Comparison of ENCODE assay signal across 1 cellular context in genomic region chr16:88671806-88672205, GRCh38.
TF ChIP-seq lines count a peak whose summit lies in the region.

No MANE protein-coding gene starts in this region.

TF ChIP-seq in WTC11, 78 proteins besides CTCF, POLR2A, EP300 and RAD21:
- TF ChIP-seq NFATC4 (CRISPR knock-in tag; IDR thresholded peaks at IDR 0.05) (no peak), ATF1 (CRISPR knock-in tag; IDR thresholded peaks at IDR 0.05) (no peak), ATF2 (CRISPR knock-in tag; IDR thresholded peaks at IDR 0.05; ENCODE audit: borderline replicate concordance, low read depth) (no peak), CBFB (CRISPR knock-in tag; IDR thresholded peaks at IDR 0.05; ENCODE audit: low read depth) (no peak)
